In the genomic region with DNA sequence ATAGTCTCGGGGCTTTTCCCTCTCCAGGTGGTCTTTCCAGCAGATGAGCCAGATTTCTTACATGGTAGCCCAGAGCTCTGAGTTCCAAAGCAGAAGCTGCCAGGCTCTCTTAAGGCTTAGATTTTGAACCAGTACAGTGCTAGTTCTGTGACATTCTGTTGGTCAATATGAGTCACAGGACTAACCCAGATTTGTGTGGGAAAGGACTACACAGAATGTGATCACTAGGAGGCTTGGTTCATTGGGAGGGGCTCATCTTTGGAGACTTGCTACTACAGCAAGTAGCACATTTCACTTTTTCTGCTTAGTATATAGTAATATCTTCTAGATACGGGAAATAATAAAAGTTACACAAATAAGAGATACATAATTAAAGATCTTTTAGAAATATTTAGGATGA, we compare ENCODE assay signal across 23 cellular contexts. TPM values are rescaled to one million over a fixed set of nuclear protein-coding genes. Genes with fewer than 3 reads are reported as not detected.
DNase-seq lines count a peak whose midpoint lies in the region; ATAC-seq and TF ChIP-seq lines count a peak whose summit lies in the region.
"Had no signal": no experiment of that assay in that cellular context is flagged by ENCODE, and none has a peak within 500 bp of the region (broad histone marks: within the 10 kb centered on the region; RNA-seq: fewer than 3 reads in every experiment).

No MANE protein-coding gene starts in this region.

- no peak overlapping the region for H3K4me3 Mint-ChIP-seq in CD8-positive, alpha-beta T cell
- H3K4me3 Mint-ChIP-seq: CD14-positive monocyte; central memory CD8-positive, alpha-beta T cell; mesothelial cell of epicardium; neural crest cell had no signal

- in situ Hi-C loops in astrocyte of the spinal cord (cut with HindIII; ENCODE audit: low sequenced_read_pairs) = no loop called here

- no peaks in the 10 kb centered on the region for H3K9me3 Mint-ChIP-seq in CD8-positive, alpha-beta T cell
- H3K9me3 Mint-ChIP-seq: central memory CD8-positive, alpha-beta T cell; mesothelial cell of epicardium; neural crest cell had no signal

- no peak overlapping the region for H3K9ac ChIP-seq in Karpas-422 (ENCODE audit: low read length)

- peaks cover 4% of the 10 kb centered on the region for H3K4me1 Mint-ChIP-seq in CD8-positive, alpha-beta T cell (ENCODE audit: low read depth)
- H3K4me1 Mint-ChIP-seq: CD14-positive monocyte, neural crest cell had no signal

- H3K4me2 ChIP-seq in Karpas-422 (ENCODE audit: low read depth, low read length, poor library complexity, severe bottlenecking) = no peak overlapping the region
- H3K4me2 ChIP-seq: A549 had no signal

- no peak for TF ChIP-seq CTCF in astrocyte of the spinal cord (IDR thresholded peaks at IDR 0.05; ENCODE audit: low read depth, low read length)
- no peak for TF ChIP-seq CTCF in fibroblast of the aortic adventitia (IDR thresholded peaks at IDR 0.05; ENCODE audit: insufficient read depth, low read length)
- TF ChIP-seq CTCF in CD8-positive, alpha-beta T cell (IDR thresholded peaks at IDR 0.05) = no peak

- peaks cover 22% of the 10 kb centered on the region for H3K4me1 ChIP-seq in ACC112 (ENCODE audit: control insufficient read depth, insufficient read depth, low read length, unreplicated experiment)
- H3K4me1 ChIP-seq in Karpas-422 (ENCODE audit: low read length) = no peaks in the 10 kb centered on the region
- H3K4me1 ChIP-seq in CD8-positive, alpha-beta T cell (ENCODE audit: insufficient read depth, low read length) = no peaks in the 10 kb centered on the region
- H3K4me1 ChIP-seq: A549, vagina had no signal

- H3K36me3 Mint-ChIP-seq in CD8-positive, alpha-beta T cell = peaks cover 56% of the 10 kb centered on the region

- H3K27ac ChIP-seq in ACC112 (ENCODE audit: low read depth, low read length) (peak overlapping the region; percentile 26; the same call in 1 of the 2 replicates), Karpas-422 (ENCODE audit: low read length) (no peak overlapping the region)
- no peak overlapping the region for H3K27ac ChIP-seq in CD8-positive, alpha-beta T cell (ENCODE audit: low read depth, low read length)
- H3K27ac ChIP-seq: A549, HL-60, vagina had no signal

- DNase-seq in HCEC 1CT = peak; percentile 63
- DNase-seq in astrocyte of the spinal cord (ENCODE audit: low read depth, low spot score) = peak; percentile 50
- peak; percentile 36 for DNase-seq in fibroblast of the aortic adventitia (ENCODE audit: low read depth)
- no peak for DNase-seq in Karpas-422
- DNase-seq in CD8-positive, alpha-beta T cell = no peak
- no peak for DNase-seq in OCI-M2 (lab: John Stamatoyannopoulos, UW; ENCODE audit: unreplicated experiment)
- DNase-seq in activated CD8-positive, alpha-beta memory T cell treated with anti-CD3 and anti-CD28 coated beads, Interleukin-2, amount 50 U/mL, for 48 hours = no peak
- DNase-seq: effector CD8-positive, alpha-beta T cell; foreskin melanocyte; left cardiac atrium; NCI-H1048; NCI-H2029 treated with DMSO at 0.1 percent for 48 hours; NCI-H446; small intestine; stimulated activated CD4-positive, alpha-beta T cell treated with anti-CD3 and anti-CD28 coated beads, Interleukin-4, amount 100 ng/mL, for 1 hour had no signal

- H3K27me3 ChIP-seq in ACC112 (ENCODE audit: insufficient read depth, low read length) (no peaks in the 10 kb centered on the region), Karpas-422 (ENCODE audit: low read length) (no peaks in the 10 kb centered on the region)
- H3K27me3 ChIP-seq in CD8-positive, alpha-beta T cell (ENCODE audit: insufficient read depth, low read length) = no peaks in the 10 kb centered on the region
- H3K27me3 ChIP-seq: vagina had no signal

- POLR2A ChIA-PET in CD8-positive, alpha-beta T cell (lab: Charles Lee) = interaction anchor here (0.5 kb wide), 1 partner anchor 63 kb away, joined by 3 read pairs; no protein-coding TSS in a partner anchor

- H3K36me3 ChIP-seq in ACC112 (ENCODE audit: insufficient read depth, low read length) = 0 out of 2 replicates have a peak, but pooled peaks cover 4% of the 10 kb centered on the region
- no peaks in the 10 kb centered on the region for H3K36me3 ChIP-seq in Karpas-422 (ENCODE audit: insufficient read depth, low read length)
- H3K36me3 ChIP-seq in CD8-positive, alpha-beta T cell (ENCODE audit: insufficient read depth, low read length) = no peaks in the 10 kb centered on the region

- no peaks in the 10 kb centered on the region for H3K9me2 ChIP-seq in Karpas-422 (replicated peaks; ENCODE audit: insufficient read depth, low read length)

- no peaks in the 10 kb centered on the region for H3K27me3 Mint-ChIP-seq in CD8-positive, alpha-beta T cell (ENCODE audit: low read depth)
- H3K27me3 Mint-ChIP-seq: central memory CD8-positive, alpha-beta T cell had no signal

- no peak overlapping the region for H3K27ac Mint-ChIP-seq in CD8-positive, alpha-beta T cell
- H3K27ac Mint-ChIP-seq: mesothelial cell of epicardium had no signal

- H3K79me2 ChIP-seq in ACC112 (ENCODE audit: control insufficient read depth, insufficient read depth, low read length, unreplicated experiment) (no peaks in the 10 kb centered on the region), Karpas-422 (ENCODE audit: low read length) (no peaks in the 10 kb centered on the region)

- CTCF ChIA-PET in CD8-positive, alpha-beta T cell (lab: Charles Lee) = interaction anchor here (1.7 kb wide), 1 partner anchor 30 kb away, joined by 6 read pairs; no protein-coding TSS in a partner anchor

- intact Hi-C loops in CD8-positive, alpha-beta T cell (cut with DNase I, micrococcal nuclease) = no loop called here

- H3K9me3 ChIP-seq in Karpas-422 (ENCODE audit: low read length) = no peaks in the 10 kb centered on the region
- H3K9me3 ChIP-seq in CD8-positive, alpha-beta T cell (ENCODE audit: low read length) = no peaks in the 10 kb centered on the region
- H3K9me3 ChIP-seq: A549, vagina had no signal

- H3K4me3 ChIP-seq in ACC112 (ENCODE audit: low read depth, low read length) = no peak overlapping the region
- no peak overlapping the region for H3K4me3 ChIP-seq in astrocyte of the spinal cord (ENCODE audit: low read depth, low read length)
- H3K4me3 ChIP-seq in fibroblast of the aortic adventitia (ENCODE audit: low read depth, low read length) = no peak overlapping the region
- no peak overlapping the region for H3K4me3 ChIP-seq in Karpas-422 (ENCODE audit: low read length)
- H3K4me3 ChIP-seq in CD8-positive, alpha-beta T cell (ENCODE audit: low read depth, low read length) = no peak overlapping the region
- H3K4me3 ChIP-seq: A549, vagina had no signal

- H4K20me1 ChIP-seq in Karpas-422 (ENCODE audit: insufficient read depth, low read depth, low read length) = no peaks in the 10 kb centered on the region

- H2AFZ ChIP-seq in ACC112 (ENCODE audit: low read length, unreplicated experiment) = no peak overlapping the region
- H2AFZ ChIP-seq in Karpas-422 (ENCODE audit: low read length) = no peak overlapping the region

- no peak for ATAC-seq in CD8-positive, alpha-beta T cell
- ATAC-seq: A549, left cardiac atrium had no signal

RNA-seq across cellular contexts. Expression of a gene that starts 24.1 kb away (rescaled TPM):
- total RNA-seq in fibroblast of the aortic adventitia (ENCODE audit: low replicate concordance) = 15.4 and 19.3 TPM in 2 replicates
- 7.0 and 10.1 TPM in 2 replicates for total RNA-seq in Karpas-422 (2014; rRNA removed; shearing (Covaris generic); ENCODE audit: low replicate concordance)
- total RNA-seq in CD8-positive, alpha-beta T cell = 10 to 100 TPM; 10.8 to 11.7 TPM

RNA-seq across cellular contexts. Expression of a gene that starts 24.7 kb away (rescaled TPM):
- total RNA-seq in fibroblast of the aortic adventitia (ENCODE audit: low replicate concordance) = 42.6 and 46.3 TPM in 2 replicates
- 14.3 and 33.7 TPM in 2 replicates for total RNA-seq in Karpas-422 (2014; rRNA removed; shearing (Covaris generic); ENCODE audit: low replicate concordance)
- 100 to 1,000 TPM; 208 to 218 TPM for total RNA-seq in CD8-positive, alpha-beta T cell

RNA-seq across cellular contexts. Expression of a gene that starts 34.6 kb away (rescaled TPM):
- 5.1 and 8.5 TPM in 2 replicates for total RNA-seq in fibroblast of the aortic adventitia (ENCODE audit: low replicate concordance)
- total RNA-seq in Karpas-422 (2014; rRNA removed; shearing (Covaris generic); ENCODE audit: low replicate concordance) = 2.9 and 4.6 TPM in 2 replicates
- 1 to 10 TPM in 1 of 2 experiments, under 1 TPM in 1; 0.76 to 1.3 TPM for total RNA-seq in CD8-positive, alpha-beta T cell

RNA-seq across cellular contexts. Expression of a gene that starts 57.4 kb away (rescaled TPM):
- 369 and 631 TPM in 2 replicates for total RNA-seq in fibroblast of the aortic adventitia (ENCODE audit: low replicate concordance)
- 3.3 TPM in 2 replicates for total RNA-seq in Karpas-422 (2014; rRNA removed; shearing (Covaris generic); ENCODE audit: low replicate concordance)
- 1 to 10 TPM; 9.4 to 9.8 TPM for total RNA-seq in CD8-positive, alpha-beta T cell

RNA-seq across cellular contexts. Expression of a gene that starts 59.5 kb away (rescaled TPM):
- total RNA-seq in fibroblast of the aortic adventitia (ENCODE audit: low replicate concordance) = 33.4 and 50.0 TPM in 2 replicates
- total RNA-seq in Karpas-422 (2014; rRNA removed; shearing (Covaris generic); ENCODE audit: low replicate concordance) = not detected in 2 replicates
- under 1 TPM; 0.39 to 0.60 TPM for total RNA-seq in CD8-positive, alpha-beta T cell

Comparison
In these comparisons a context has a peak if more than half of its experiments do, and no peak if none do; other contexts are left out.
1. DNase-seq: peak in HCEC 1CT (single experiment), astrocyte of the spinal cord (single experiment) and fibroblast of the aortic adventitia (single experiment); none in Karpas-422 (single experiment), CD8-positive, alpha-beta T cell (0 of 7), OCI-M2 (single experiment) and activated CD8-positive, alpha-beta memory T cell treated with anti-CD3 and anti-CD28 coated beads, Interleukin-2, amount 50 U/mL, for 48 hours (single experiment).